Comparison of ENCODE assay signal across 36 cellular contexts in genomic region chr14:62844546-62844945, GRCh38.
"Had no signal": no experiment of that assay in that cellular context is flagged by ENCODE, and none has a peak within 500 bp of the region (broad histone marks: within the 10 kb centered on the region; RNA-seq: fewer than 3 reads in every experiment).

No MANE protein-coding gene starts in this region.

- H3K4me1 Mint-ChIP-seq: activated naive CD4-positive, alpha-beta T cell treated with anti-CD3 and anti-CD28 coated beads, Interleukin-2, amount 10 ng/mL, durations not matched to agents 7 days and 5 days; activated naive CD4-positive, alpha-beta T cell treated with anti-CD3 and anti-CD28 coated beads, Interleukin-2, amount 50 U/mL, for 24 hours; activated naive CD8-positive, alpha-beta T cell treated with anti-CD3 and anti-CD28 coated beads for 36 hours; activated naive CD8-positive, alpha-beta T cell treated with anti-CD3 and anti-CD28 coated beads, Interleukin-2, amount 10 ng/mL, durations not matched to agents 7 days and 5 days; activated naive CD8-positive, alpha-beta T cell treated with anti-CD3 and anti-CD28 coated beads, Interleukin-2, amount 50 U/mL, for 24 hours; activated T-helper 17 cell treated with anti-CD3 and anti-CD28 coated beads, Interleukin-2, amount 50 U/mL, for 72 hours; brain; central memory CD8-positive, alpha-beta T cell had no signal

- DNase-seq: activated effector memory CD4-positive, alpha-beta T cell treated with anti-CD3 and anti-CD28 coated beads, Interleukin-2, amount 50 U/mL, for 16 hours; activated effector memory CD4-positive, alpha-beta T cell treated with Interleukin-2 at 50 U/mL for 16 hours; activated gamma-delta T cell; activated gamma-delta T cell treated with Interleukin-2 at 50 U/mL for 16 hours; activated naive CD4-positive, alpha-beta T cell; activated naive CD4-positive, alpha-beta T cell treated with anti-CD3 and anti-CD28 coated beads for 36 hours; activated naive CD4-positive, alpha-beta T cell treated with anti-CD3 and anti-CD28 coated beads, Interleukin-2, amount 10 ng/mL, durations not matched to agents 7 days and 5 days; activated naive CD4-positive, alpha-beta T cell treated with anti-CD3 and anti-CD28 coated beads, Interleukin-2, amount 50 U/mL, for 16 hours; activated naive CD4-positive, alpha-beta T cell treated with Interleukin-2 at 50 U/mL for 16 hours; activated naive CD8-positive, alpha-beta T cell treated with anti-CD3 and anti-CD28 coated beads for 36 hours; activated naive CD8-positive, alpha-beta T cell treated with anti-CD3 and anti-CD28 coated beads, Interleukin-2, amount 10 ng/mL, durations not matched to agents 7 days and 5 days; activated naive CD8-positive, alpha-beta T cell treated with anti-CD3 and anti-CD28 coated beads, Interleukin-2, amount 50 U/mL, for 24 hours; activated T-cell treated with anti-CD3 and anti-CD28 coated beads, Interleukin-2, amount 50 U/mL, for 4 hours; activated T-cell treated with anti-CD3 and anti-CD28 coated beads, Interleukin-2, amount 50 U/mL, for 48 hours; activated T-cell treated with anti-CD3 and anti-CD28 coated beads, Interleukin-2, amount 50 U/mL, for 72 hours; adrenal gland; amniotic stem cell; amygdala; anterior cingulate cortex; aorta; body of pancreas; brain microvascular endothelial cell; caudate nucleus; central memory CD4-positive, alpha-beta T cell; cerebellar nuclear complex had no signal

- H3K9me3 Mint-ChIP-seq: activated naive CD4-positive, alpha-beta T cell treated with anti-CD3 and anti-CD28 coated beads for 36 hours; activated naive CD4-positive, alpha-beta T cell treated with anti-CD3 and anti-CD28 coated beads, Interleukin-2, amount 10 ng/mL, durations not matched to agents 7 days and 5 days; activated naive CD4-positive, alpha-beta T cell treated with anti-CD3 and anti-CD28 coated beads, Interleukin-2, amount 50 U/mL, for 24 hours; activated naive CD4-positive, alpha-beta T cell treated with anti-CD3 and anti-CD28 coated beads, Interleukin-2, amount 50 U/mL, for 72 hours; activated naive CD8-positive, alpha-beta T cell treated with anti-CD3 and anti-CD28 coated beads for 36 hours; activated naive CD8-positive, alpha-beta T cell treated with anti-CD3 and anti-CD28 coated beads, Interleukin-2, amount 10 ng/mL, durations not matched to agents 7 days and 5 days; activated naive CD8-positive, alpha-beta T cell treated with anti-CD3 and anti-CD28 coated beads, Interleukin-2, amount 50 U/mL, for 24 hours; activated T-cell treated with anti-CD3 and anti-CD28 coated beads, Interleukin-2, amount 50 U/mL, for 4 hours; activated T-helper 1 cell treated with anti-CD3 and anti-CD28 coated beads, Interleukin-12 subunit alpha, Interleukin-12 subunit beta, Interleukin-2, Interleukin-4 antibody, amounts not matched to agents 30 ng/mL and 10 ng/mL and 1 ng/mL, durations not matched to agents 14 hours and 24 hours and 36 hours; activated T-helper 2 cell treated with anti-CD3 and anti-CD28 coated beads, Interferon-gamma antibody, Interleukin-2, Interleukin-4, amounts not matched to agents 10 μg/mL and 5 μg/mL and 100 μg/mL, durations not matched to agents 14 hours and 24 hours and 36 hours; brain; central memory CD8-positive, alpha-beta T cell had no signal

- H3K36me3 Mint-ChIP-seq: activated naive CD4-positive, alpha-beta T cell treated with anti-CD3 and anti-CD28 coated beads, Interleukin-2, amount 10 ng/mL, durations not matched to agents 7 days and 5 days; activated naive CD4-positive, alpha-beta T cell treated with anti-CD3 and anti-CD28 coated beads, Interleukin-2, amount 50 U/mL, for 24 hours; activated naive CD4-positive, alpha-beta T cell treated with anti-CD3 and anti-CD28 coated beads, Interleukin-2, amount 50 U/mL, for 72 hours; activated naive CD8-positive, alpha-beta T cell; activated naive CD8-positive, alpha-beta T cell treated with anti-CD3 and anti-CD28 coated beads for 36 hours; activated naive CD8-positive, alpha-beta T cell treated with anti-CD3 and anti-CD28 coated beads, Interleukin-2, amount 10 ng/mL, durations not matched to agents 7 days and 5 days; brain had no signal

- H3K27me3 Mint-ChIP-seq: activated naive CD4-positive, alpha-beta T cell treated with anti-CD3 and anti-CD28 coated beads, Interleukin-2, amount 10 ng/mL, durations not matched to agents 7 days and 5 days; activated naive CD8-positive, alpha-beta T cell treated with anti-CD3 and anti-CD28 coated beads for 36 hours; activated naive CD8-positive, alpha-beta T cell treated with anti-CD3 and anti-CD28 coated beads, Interleukin-2, amount 10 ng/mL, durations not matched to agents 7 days and 5 days; activated naive CD8-positive, alpha-beta T cell treated with anti-CD3 and anti-CD28 coated beads, Interleukin-2, amount 50 U/mL, for 24 hours; brain; central memory CD8-positive, alpha-beta T cell had no signal

- H3K27me3 ChIP-seq: adrenal gland, ascending aorta, body of pancreas, brain microvascular endothelial cell, breast epithelium, cardiac muscle cell had no signal

- H3K4me1 ChIP-seq: adrenal gland, ascending aorta, body of pancreas, breast epithelium had no signal

- ATAC-seq: activated naive CD4-positive, alpha-beta T cell treated with anti-CD3 and anti-CD28 coated beads, Interleukin-2, amount 50 U/mL, for 72 hours; activated naive CD8-positive, alpha-beta T cell treated with anti-CD3 and anti-CD28 coated beads, Interleukin-2, amount 50 U/mL, for 24 hours; activated T-cell treated with anti-CD3 and anti-CD28 coated beads, Interleukin-2, amount 50 U/mL, for 4 hours; activated T-cell treated with anti-CD3 and anti-CD28 coated beads, Interleukin-2, amount 50 U/mL, for 72 hours; activated T-helper 17 cell treated with anti-CD3 and anti-CD28 coated beads, Interleukin-2, amount 50 U/mL, for 72 hours; body of pancreas had no signal

- H3K36me3 ChIP-seq: adrenal gland, ascending aorta, brain microvascular endothelial cell, cardiac muscle cell had no signal

- H3K4me3 Mint-ChIP-seq: activated naive CD4-positive, alpha-beta T cell treated with anti-CD3 and anti-CD28 coated beads for 36 hours; activated naive CD4-positive, alpha-beta T cell treated with anti-CD3 and anti-CD28 coated beads, Interleukin-2, amount 10 ng/mL, durations not matched to agents 7 days and 5 days; activated naive CD4-positive, alpha-beta T cell treated with anti-CD3 and anti-CD28 coated beads, Interleukin-2, amount 50 U/mL, for 24 hours; activated naive CD8-positive, alpha-beta T cell; activated naive CD8-positive, alpha-beta T cell treated with anti-CD3 and anti-CD28 coated beads for 36 hours; activated naive CD8-positive, alpha-beta T cell treated with anti-CD3 and anti-CD28 coated beads, Interleukin-2, amount 10 ng/mL, durations not matched to agents 7 days and 5 days; activated naive CD8-positive, alpha-beta T cell treated with anti-CD3 and anti-CD28 coated beads, Interleukin-2, amount 50 U/mL, for 24 hours; activated T-cell treated with anti-CD3 and anti-CD28 coated beads, Interleukin-2, amount 50 U/mL, for 4 hours; activated T-cell treated with anti-CD3 and anti-CD28 coated beads, Interleukin-2, amount 50 U/mL, for 72 hours; activated T-helper 1 cell treated with anti-CD3 and anti-CD28 coated beads, Interleukin-12 subunit alpha, Interleukin-12 subunit beta, Interleukin-2, Interleukin-4 antibody, amounts not matched to agents 30 ng/mL and 10 ng/mL and 1 ng/mL, durations not matched to agents 14 hours and 24 hours and 36 hours; activated T-helper 17 cell treated with anti-CD3 and anti-CD28 coated beads, Interleukin-2, amount 50 U/mL, for 72 hours; brain; central memory CD8-positive, alpha-beta T cell had no signal

- H3K9me3 ChIP-seq: adrenal gland, ascending aorta, body of pancreas, breast epithelium had no signal

- H3K27ac Mint-ChIP-seq: activated naive CD4-positive, alpha-beta T cell treated with anti-CD3 and anti-CD28 coated beads for 36 hours; activated naive CD4-positive, alpha-beta T cell treated with anti-CD3 and anti-CD28 coated beads, Interleukin-2, amount 10 ng/mL, durations not matched to agents 7 days and 5 days; activated naive CD4-positive, alpha-beta T cell treated with anti-CD3 and anti-CD28 coated beads, Interleukin-2, amount 50 U/mL, for 24 hours; activated naive CD4-positive, alpha-beta T cell treated with anti-CD3 and anti-CD28 coated beads, Interleukin-2, amount 50 U/mL, for 72 hours; activated naive CD8-positive, alpha-beta T cell; activated naive CD8-positive, alpha-beta T cell treated with anti-CD3 and anti-CD28 coated beads for 36 hours; activated naive CD8-positive, alpha-beta T cell treated with anti-CD3 and anti-CD28 coated beads, Interleukin-2, amount 10 ng/mL, durations not matched to agents 7 days and 5 days; activated naive CD8-positive, alpha-beta T cell treated with anti-CD3 and anti-CD28 coated beads, Interleukin-2, amount 50 U/mL, for 24 hours; activated T-cell treated with anti-CD3 and anti-CD28 coated beads, Interleukin-2, amount 50 U/mL, for 72 hours; activated T-helper 1 cell treated with anti-CD3 and anti-CD28 coated beads, Interleukin-12 subunit alpha, Interleukin-12 subunit beta, Interleukin-2, Interleukin-4 antibody, amounts not matched to agents 30 ng/mL and 10 ng/mL and 1 ng/mL, durations not matched to agents 14 hours and 24 hours and 36 hours; activated T-helper 17 cell treated with anti-CD3 and anti-CD28 coated beads, Interleukin-2, amount 50 U/mL, for 72 hours; activated T-helper 2 cell treated with anti-CD3 and anti-CD28 coated beads, Interferon-gamma antibody, Interleukin-2, Interleukin-4, amounts not matched to agents 10 μg/mL and 5 μg/mL and 100 μg/mL, durations not matched to agents 14 hours and 24 hours and 36 hours; brain had no signal

- H3K27ac ChIP-seq: adrenal gland, ascending aorta, body of pancreas, brain microvascular endothelial cell, breast epithelium, cardiac muscle cell had no signal

- H3K4me3 ChIP-seq: adrenal gland, ascending aorta, body of pancreas, breast epithelium, cardiac muscle cell had no signal
